In the genomic region with DNA sequence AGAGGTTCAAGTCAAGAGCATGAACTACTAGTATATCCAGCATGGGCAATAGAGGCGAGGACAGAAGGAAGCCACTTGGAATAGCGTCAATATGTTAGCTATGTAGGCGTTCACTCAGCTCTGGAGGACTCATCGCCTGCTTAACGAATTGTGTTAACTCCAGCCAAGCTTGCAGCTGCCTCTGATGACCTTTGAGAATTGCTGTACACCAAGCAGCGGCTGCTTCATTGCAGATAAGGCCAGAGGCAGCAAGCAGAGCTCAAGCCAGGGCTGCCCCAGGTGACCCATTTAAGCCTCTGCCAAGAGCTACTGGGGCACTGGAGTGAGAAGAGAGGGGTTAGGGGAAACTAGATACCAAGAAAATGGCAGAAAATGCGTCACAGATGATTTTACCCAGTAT, we compare ENCODE assay signal across 24 cellular contexts.
DNase-seq lines count a peak whose midpoint lies in the region; ATAC-seq, FAIRE-seq and TF ChIP-seq lines count a peak whose summit lies in the region.
"Had no signal": no experiment of that assay in that cellular context is flagged by ENCODE, and none has a peak within 500 bp of the region (broad histone marks: within the 10 kb centered on the region; RNA-seq: fewer than 3 reads in every experiment).

No MANE protein-coding gene starts in this region.

- intact Hi-C loops in left ventricle myocardium superior (cut with micrococcal nuclease): no loop called here

- TF ChIP-seq RAD21 in H1 (IDR thresholded peaks at IDR 0.05 in 1 of 2, conservative IDR thresholded peaks at IDR 0.05 in 1 of 2; ENCODE audit: low read depth in 2 of 2, low read length in 2 of 2): no peak

- no peak overlapping the region for H3K4me3 Mint-ChIP-seq in type B pancreatic cell

- no peaks in the 10 kb centered on the region for H3K9me2 ChIP-seq in GM23248 (ENCODE audit: insufficient read depth)

- H3K18ac ChIP-seq in H1 (ENCODE audit: extremely low read depth, low read length): no peak overlapping the region

- H3K4me3 ChIP-seq in GM23248: no peak overlapping the region
- H3K4me3 ChIP-seq in H1 (ENCODE audit: extremely low read depth in 1 of 4, insufficient read depth in 2 of 4, low read depth in 3 of 4, low read length in 4 of 4): no peak overlapping the region
- H3K4me3 ChIP-seq: BLaER1 treated with 17β-estradiol and CSF1 and Interleukin-3, amounts not matched to agents 10 nM and 100 nM; SJCRH30 had no signal

- H3K27me3 Mint-ChIP-seq in type B pancreatic cell: no peaks in the 10 kb centered on the region

- no peak for TF ChIP-seq POLR2A in H1 (IDR thresholded peaks at IDR 0.05; ENCODE audit: control extremely low read depth in 1 of 2, low read depth in 2 of 2, low read length in 2 of 2)

- ATAC-seq in left ventricle myocardium superior (peak; percentile 98), HG03565 (IDR thresholded peaks at IDR 0.05; ENCODE audit: unreplicated experiment) (no peak)
- ATAC-seq: left lobe of liver had no signal

- H3K23me2 ChIP-seq in H1 (ENCODE audit: low read depth, low read length): no peaks in the 10 kb centered on the region

- in situ Hi-C loops in GM23248 (cut with MboI): no loop called here

- H3K4me1 ChIP-seq in GM23248 (ENCODE audit: insufficient read depth) (peaks cover 8% of the 10 kb centered on the region; the same call in 1 of the 2 replicates), H1 (replicated peaks in 1 of 4; ENCODE audit: control insufficient read depth in 3 of 4, insufficient read depth in 4 of 4, low read length in 3 of 4) (peaks cover 0 to 6% (median under 1%) of the 10 kb centered on the region in 4 experiments; a peak in 1 of 7 replicates)
- H3K4me1 ChIP-seq: BLaER1 treated with 17β-estradiol and CSF1 and Interleukin-3, amounts not matched to agents 10 nM and 100 nM; SJCRH30 had no signal

- no peak for FAIRE-seq in H1 (lab: Jason Lieb, UNC)
- FAIRE-seq: A204.1, GM12891, small intestine had no signal

- no peak overlapping the region for H2BK5ac ChIP-seq in H1 (ENCODE audit: low read depth, low read length)

- H3K27ac ChIP-seq in GM23248: no peak overlapping the region
- H3K27ac ChIP-seq in H1 (ENCODE audit: low read depth, low read length): no peak overlapping the region
- H3K27ac ChIP-seq: BLaER1 treated with 17β-estradiol and CSF1 and Interleukin-3, amounts not matched to agents 10 nM and 100 nM; SJCRH30 had no signal

- H3K36me3 Mint-ChIP-seq in type B pancreatic cell: peaks cover 3% of the 10 kb centered on the region

- DNase-seq in GM23248 (peak; percentile 69), H1 (ENCODE audit: low read depth in 1 of 2, low spot score in 2 of 2) (no peak), left ventricle myocardium superior (peak; percentile 77), renal cortical epithelial cell (ENCODE audit: low read depth) (peak; percentile 34), glomerular visceral epithelial cell (ENCODE audit: extremely low spot score) (no peak), NCI-H82 treated with DMSO at 0.1 percent for 48 hours (lab: John Stamatoyannopoulos, UW; ENCODE audit: unreplicated experiment) (no peak), type B pancreatic cell (ENCODE audit: extremely low spot score, unreplicated experiment) (no peak)
- DNase-seq: central memory CD4-positive, alpha-beta T cell; effector CD4-positive, alpha-beta T cell; GDM1; Karpas-422; NCI-H1105; NCI-H2081 treated with DMSO at 0.1 percent for 48 hours; NCI-H526; small intestine; stimulated activated CD4-positive, alpha-beta T cell treated with anti-CD3 and anti-CD28 coated beads, Interleukin-4, amount 100 ng/mL, for 1 hour; substantia nigra; T-helper 2 cell had no signal

- CTCF ChIA-PET in H1 (lab: Charles Lee; ENCODE audit: partially characterized antibody): interaction anchor here (1.0 to 2.1 kb wide), 5 partner anchors 9 to 127 kb away, joined by 3 to 12 read pairs (median 9); no protein-coding TSS in a partner anchor

- H3K9me3 ChIP-seq in GM23248 (ENCODE audit: low read depth): no peaks in the 10 kb centered on the region
- no peaks in the 10 kb centered on the region for H3K9me3 ChIP-seq in H1 (ENCODE audit: insufficient read depth in 2 of 2, low read depth in 1 of 2, low read length in 1 of 2)
- H3K9me3 ChIP-seq: BLaER1 treated with 17β-estradiol and CSF1 and Interleukin-3, amounts not matched to agents 10 nM and 100 nM; SJCRH30 had no signal

- no peaks in the 10 kb centered on the region for H3K36me3 ChIP-seq in GM23248 (ENCODE audit: low read depth)
- H3K36me3 ChIP-seq in H1 (ENCODE audit: control insufficient read depth in 2 of 4, insufficient read depth in 4 of 4, low read length in 3 of 4): no peaks in the 10 kb centered on the region
- H3K36me3 ChIP-seq: BLaER1 treated with 17β-estradiol and CSF1 and Interleukin-3, amounts not matched to agents 10 nM and 100 nM; SJCRH30 had no signal

- POLR2A ChIA-PET in H1 (lab: Charles Lee; ENCODE audit: partially characterized antibody): no interaction called here

- H3K27me3 ChIP-seq in GM23248 (replicated peaks; ENCODE audit: insufficient read depth): 0 out of 2 replicates have a peak, but pooled peaks cover 9% of the 10 kb centered on the region
- H3K27me3 ChIP-seq in H1 (replicated peaks in 1 of 4; ENCODE audit: control insufficient read depth in 3 of 4, extremely low read depth in 1 of 4, insufficient read depth in 3 of 4, low read length in 3 of 4): no peaks in the 10 kb centered on the region
- H3K27me3 ChIP-seq: BLaER1 treated with 17β-estradiol and CSF1 and Interleukin-3, amounts not matched to agents 10 nM and 100 nM had no signal

- no peak overlapping the region for H4K91ac ChIP-seq in H1 (replicated peaks; ENCODE audit: insufficient read length, low read length)

- no peaks in the 10 kb centered on the region for H3K79me1 ChIP-seq in H1 (ENCODE audit: low read depth, low read length)

- TF ChIP-seq CTCF in H1 (IDR thresholded peaks at IDR 0.05; ENCODE audit: control extremely low read depth in 1 of 3, insufficient read depth in 1 of 3, low read depth in 1 of 3, low read length in 3 of 3) (no peak), type B pancreatic cell (conservative IDR thresholded peaks at IDR 0.05) (no peak)

- peak overlapping the region; percentile 20 for H2BK15ac ChIP-seq in H1 (ENCODE audit: low read length)

- peaks cover 8% of the 10 kb centered on the region; the same call in 1 of the 2 replicates for H3F3A ChIP-seq in GM23248 (ENCODE audit: insufficient read depth)

- H3K14ac ChIP-seq in H1 (ENCODE audit: insufficient read length): no peak overlapping the region

- H2BK120ac ChIP-seq in H1 (replicated peaks; ENCODE audit: low read depth, low read length): no peak overlapping the region

- H3K4ac ChIP-seq in H1 (replicated peaks; ENCODE audit: insufficient read length, low read depth, low read length): no peak overlapping the region

- H2AK5ac ChIP-seq in H1 (ENCODE audit: low read depth, low read length): no peak overlapping the region

- no peaks in the 10 kb centered on the region for H3K9me3 Mint-ChIP-seq in type B pancreatic cell

- H3K27ac Mint-ChIP-seq in type B pancreatic cell: no peak overlapping the region

- H4K20me1 ChIP-seq in GM23248 (ENCODE audit: insufficient read depth): no peaks in the 10 kb centered on the region
- no peaks in the 10 kb centered on the region for H4K20me1 ChIP-seq in H1 (replicated peaks in 1 of 2; ENCODE audit: control insufficient read depth in 1 of 2, insufficient read depth in 2 of 2, low read length in 2 of 2)
- H4K20me1 ChIP-seq: BLaER1 treated with 17β-estradiol and CSF1 and Interleukin-3, amounts not matched to agents 10 nM and 100 nM had no signal

- no peak overlapping the region for H4K8ac ChIP-seq in H1 (ENCODE audit: extremely low read depth, insufficient read depth, low read length)

- TF ChIP-seq EP300 in H1 (IDR thresholded peaks at IDR 0.05; ENCODE audit: borderline replicate concordance in 1 of 2, low read depth in 2 of 2, low read length in 2 of 2): no peak

- H3K23ac ChIP-seq in H1 (ENCODE audit: insufficient read length): no peak overlapping the region

- no peak overlapping the region for H4K5ac ChIP-seq in H1 (ENCODE audit: insufficient read length, low read depth, low read length)

- H3K9ac ChIP-seq in GM23248 (no peak overlapping the region), H1 (replicated peaks in 1 of 4; ENCODE audit: extremely low read depth in 1 of 4, low read depth in 3 of 4, low read length in 3 of 4) (no peak overlapping the region; a peak in 1 of 7 replicates)
- H3K9ac ChIP-seq: BLaER1 treated with 17β-estradiol and CSF1 and Interleukin-3, amounts not matched to agents 10 nM and 100 nM had no signal

- peaks cover 8% of the 10 kb centered on the region for H3K4me1 Mint-ChIP-seq in type B pancreatic cell (ENCODE audit: unreplicated experiment)

- 5 to 6% methylated on average over 7 of the region's 7 CpGs for WGBS in GM23248 (ENCODE audit: low coverage in 1 of 2, low lambda C conversion rate in 2 of 2, missing lambda C conversion rate in 2 of 2), 2 experiments
- 78% methylated on average over 7 of the region's 7 CpGs; no CpG with 5 or more reads in 1 of the 2 experiments for WGBS in H1 (ENCODE audit: extremely low coverage in 1 of 2, insufficient coverage in 1 of 2, insufficient read length in 1 of 2, insufficient replicate concordance in 2 of 2, low coverage in 1 of 2, low lambda C conversion rate in 2 of 2, missing lambda C conversion rate in 1 of 2), 2 experiments

- H2BK20ac ChIP-seq in H1 (ENCODE audit: low read length): no peak overlapping the region

- H3K79me2 ChIP-seq in GM23248 (ENCODE audit: insufficient read depth) (no peaks in the 10 kb centered on the region), H1 (ENCODE audit: control insufficient read depth in 1 of 2, insufficient read depth in 2 of 2, low read length in 2 of 2) (no peaks in the 10 kb centered on the region)

- no peak overlapping the region for H3K56ac ChIP-seq in H1 (replicated peaks; ENCODE audit: insufficient read length, low read depth, low read length)

- peak overlapping the region; percentile 18; the same call in 1 of the 2 replicates for H2AFZ ChIP-seq in GM23248
- H2AFZ ChIP-seq in H1 (ENCODE audit: low read length): 0 out of 2 replicates have a peak overlapping the region, but pooled peaks have one; percentile 2

- no peak overlapping the region for H2BK12ac ChIP-seq in H1 (ENCODE audit: low read depth, low read length)

- H3K4me2 ChIP-seq in GM23248 (ENCODE audit: unreplicated experiment): peak overlapping the region; percentile 17
- H3K4me2 ChIP-seq in H1 (ENCODE audit: insufficient read depth in 1 of 2, low read depth in 2 of 2, low read length in 2 of 2): no peak overlapping the region
- H3K4me2 ChIP-seq: BLaER1 treated with 17β-estradiol and CSF1 and Interleukin-3, amounts not matched to agents 10 nM and 100 nM had no signal

TF ChIP-seq in H1, 55 proteins besides CTCF, POLR2A, EP300 and RAD21:
- no peak for TF ChIP-seq TAF7 (optimal IDR thresholded peaks at IDR 0.05; ENCODE audit: borderline replicate concordance, low read depth, low read length)
- no peak for TF ChIP-seq SP2 (IDR thresholded peaks at IDR 0.05; ENCODE audit: low read length)
- no peak for TF ChIP-seq EZH2 (IDR thresholded peaks at IDR 0.05; ENCODE audit: low read depth, low read length, severe bottlenecking)
- TF ChIP-seq FOSL1 (IDR thresholded peaks at IDR 0.05; ENCODE audit: insufficient read depth, low read depth, low read length): no peak
- no peak for TF ChIP-seq CREB1 (IDR thresholded peaks at IDR 0.05)

Comparison
In these comparisons a context has a peak if more than half of its experiments do, and no peak if none do; other contexts are left out.
1. DNase-seq: peak in GM23248 (single experiment), left ventricle myocardium superior (single experiment) and renal cortical epithelial cell (single experiment); none in H1 (0 of 2), glomerular visceral epithelial cell (single experiment), NCI-H82 treated with DMSO at 0.1 percent for 48 hours (single experiment) and type B pancreatic cell (single experiment).